Comparison of ENCODE assay signal across 1 cellular context in the genomic region with DNA sequence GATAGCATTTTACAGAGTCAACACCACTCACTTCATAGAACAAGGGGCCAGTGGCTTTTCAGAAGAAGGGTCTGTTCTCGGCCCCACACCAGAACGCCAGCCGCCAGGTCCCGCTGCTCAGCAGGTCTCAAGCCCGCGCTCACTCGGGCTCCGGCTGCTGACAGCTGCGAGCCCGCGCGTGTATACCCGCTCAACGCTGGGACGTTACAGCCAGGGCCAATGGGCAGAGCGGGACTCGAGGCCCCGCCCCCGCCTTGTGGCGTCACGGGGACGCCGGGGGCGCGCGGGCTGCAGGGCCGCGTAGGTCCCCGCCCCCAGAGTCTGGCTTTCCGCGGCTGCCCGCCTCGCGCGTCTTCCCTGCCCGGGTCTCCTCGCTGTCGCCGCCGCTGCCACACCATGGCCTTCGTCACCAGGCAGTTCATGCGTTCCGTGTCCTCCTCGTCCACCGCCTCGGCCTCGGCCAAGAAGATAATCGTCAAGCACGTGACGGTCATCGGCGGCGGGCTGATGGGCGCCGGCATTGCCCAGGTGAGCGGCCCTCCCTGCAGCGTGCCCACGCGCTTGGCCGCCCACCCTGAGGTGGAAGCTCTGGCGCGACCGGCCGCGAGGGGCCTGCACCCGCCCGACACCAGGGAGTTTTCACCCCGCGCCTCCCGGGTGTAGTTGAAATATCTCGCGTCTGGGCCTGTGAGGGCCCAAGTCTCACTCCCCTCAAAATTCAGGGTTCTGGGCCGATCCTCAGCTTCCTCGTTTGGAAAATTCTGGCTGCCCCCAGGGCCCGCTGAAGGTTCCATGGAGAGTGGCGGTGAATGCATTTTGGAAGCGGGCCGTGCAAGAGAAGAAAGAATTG.
A peak's percentile ranks its signal among the peaks of the same experiment; 100 is the strongest.
TF ChIP-seq lines count a peak whose summit lies in the region.

A gene (plus strand): TSS at position 353 of the 850 bp plus-strand sequence. CDS start 44 bp downstream, at position 397.

TF ChIP-seq in K562, 482 proteins besides CTCF, POLR2A, EP300 and RAD21 (continued from another document):
- TF ChIP-seq, protein P1, sequence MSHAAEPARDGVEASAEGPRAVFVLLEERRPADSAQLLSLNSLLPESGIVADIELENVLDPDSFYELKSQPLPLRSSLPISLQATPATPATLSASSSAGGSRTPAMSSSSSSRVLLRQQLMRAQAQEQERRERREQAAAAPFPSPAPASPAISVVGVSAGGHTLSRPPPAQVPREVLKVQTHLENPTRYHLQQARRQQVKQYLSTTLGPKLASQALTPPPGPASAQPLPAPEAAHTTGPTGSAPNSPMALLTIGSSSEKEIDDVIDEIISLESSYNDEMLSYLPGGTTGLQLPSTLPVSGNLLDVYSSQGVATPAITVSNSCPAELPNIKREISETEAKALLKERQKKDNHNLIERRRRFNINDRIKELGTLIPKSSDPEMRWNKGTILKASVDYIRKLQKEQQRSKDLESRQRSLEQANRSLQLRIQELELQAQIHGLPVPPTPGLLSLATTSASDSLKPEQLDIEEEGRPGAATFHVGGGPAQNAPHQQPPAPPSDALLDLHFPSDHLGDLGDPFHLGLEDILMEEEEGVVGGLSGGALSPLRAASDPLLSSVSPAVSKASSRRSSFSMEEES (CRISPR knock-in tag; IDR thresholded peaks at IDR 0.05) = no peak; the same call in 1 of the 2 replicates
- TF ChIP-seq CREB1 (IDR thresholded peaks at IDR 0.05) = peak; percentile 94
- TF ChIP-seq CREB1 (CRISPR knock-in tag; IDR thresholded peaks at IDR 0.05) = peak; percentile 91
- TF ChIP-seq, protein P2, sequence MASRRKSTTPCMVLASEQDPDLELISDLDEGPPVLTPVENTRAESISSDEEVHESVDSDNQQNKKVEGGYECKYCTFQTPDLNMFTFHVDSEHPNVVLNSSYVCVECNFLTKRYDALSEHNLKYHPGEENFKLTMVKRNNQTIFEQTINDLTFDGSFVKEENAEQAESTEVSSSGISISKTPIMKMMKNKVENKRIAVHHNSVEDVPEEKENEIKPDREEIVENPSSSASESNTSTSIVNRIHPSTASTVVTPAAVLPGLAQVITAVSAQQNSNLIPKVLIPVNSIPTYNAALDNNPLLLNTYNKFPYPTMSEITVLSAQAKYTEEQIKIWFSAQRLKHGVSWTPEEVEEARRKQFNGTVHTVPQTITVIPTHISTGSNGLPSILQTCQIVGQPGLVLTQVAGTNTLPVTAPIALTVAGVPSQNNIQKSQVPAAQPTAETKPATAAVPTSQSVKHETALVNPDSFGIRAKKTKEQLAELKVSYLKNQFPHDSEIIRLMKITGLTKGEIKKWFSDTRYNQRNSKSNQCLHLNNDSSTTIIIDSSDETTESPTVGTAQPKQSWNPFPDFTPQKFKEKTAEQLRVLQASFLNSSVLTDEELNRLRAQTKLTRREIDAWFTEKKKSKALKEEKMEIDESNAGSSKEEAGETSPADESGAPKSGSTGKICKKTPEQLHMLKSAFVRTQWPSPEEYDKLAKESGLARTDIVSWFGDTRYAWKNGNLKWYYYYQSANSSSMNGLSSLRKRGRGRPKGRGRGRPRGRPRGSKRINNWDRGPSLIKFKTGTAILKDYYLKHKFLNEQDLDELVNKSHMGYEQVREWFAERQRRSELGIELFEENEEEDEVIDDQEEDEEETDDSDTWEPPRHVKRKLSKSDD (conservative IDR thresholded peaks at IDR 0.05; ENCODE audit: low read length) = no peak
- no peak for TF ChIP-seq ARHGAP35 (IDR thresholded peaks at IDR 0.05; ENCODE audit: partially characterized antibody)
- peak; percentile 72; the same call in 1 of the 2 replicates for TF ChIP-seq ZBTB7A (IDR thresholded peaks at IDR 0.05; ENCODE audit: borderline replicate concordance, control insufficient read depth, low read depth, low read length)
- TF ChIP-seq MCM5 (IDR thresholded peaks at IDR 0.05; ENCODE audit: low read depth) = no peak
- no peak for TF ChIP-seq HDAC2 (IDR thresholded peaks at IDR 0.05)
- TF ChIP-seq, protein P3, sequence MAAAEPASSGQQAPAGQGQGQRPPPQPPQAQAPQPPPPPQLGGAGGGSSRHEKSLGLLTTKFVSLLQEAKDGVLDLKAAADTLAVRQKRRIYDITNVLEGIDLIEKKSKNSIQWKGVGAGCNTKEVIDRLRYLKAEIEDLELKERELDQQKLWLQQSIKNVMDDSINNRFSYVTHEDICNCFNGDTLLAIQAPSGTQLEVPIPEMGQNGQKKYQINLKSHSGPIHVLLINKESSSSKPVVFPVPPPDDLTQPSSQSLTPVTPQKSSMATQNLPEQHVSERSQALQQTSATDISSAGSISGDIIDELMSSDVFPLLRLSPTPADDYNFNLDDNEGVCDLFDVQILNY (CRISPR knock-in tag; IDR thresholded peaks at IDR 0.05) = peak; percentile 81; the same call in 1 of the 2 replicates
- no peak for TF ChIP-seq ZBTB17 (CRISPR knock-in tag; IDR thresholded peaks at IDR 0.05)
- no peak for TF ChIP-seq NCOA4 (IDR thresholded peaks at IDR 0.05; ENCODE audit: partially characterized antibody)
- TF ChIP-seq, protein P4, sequence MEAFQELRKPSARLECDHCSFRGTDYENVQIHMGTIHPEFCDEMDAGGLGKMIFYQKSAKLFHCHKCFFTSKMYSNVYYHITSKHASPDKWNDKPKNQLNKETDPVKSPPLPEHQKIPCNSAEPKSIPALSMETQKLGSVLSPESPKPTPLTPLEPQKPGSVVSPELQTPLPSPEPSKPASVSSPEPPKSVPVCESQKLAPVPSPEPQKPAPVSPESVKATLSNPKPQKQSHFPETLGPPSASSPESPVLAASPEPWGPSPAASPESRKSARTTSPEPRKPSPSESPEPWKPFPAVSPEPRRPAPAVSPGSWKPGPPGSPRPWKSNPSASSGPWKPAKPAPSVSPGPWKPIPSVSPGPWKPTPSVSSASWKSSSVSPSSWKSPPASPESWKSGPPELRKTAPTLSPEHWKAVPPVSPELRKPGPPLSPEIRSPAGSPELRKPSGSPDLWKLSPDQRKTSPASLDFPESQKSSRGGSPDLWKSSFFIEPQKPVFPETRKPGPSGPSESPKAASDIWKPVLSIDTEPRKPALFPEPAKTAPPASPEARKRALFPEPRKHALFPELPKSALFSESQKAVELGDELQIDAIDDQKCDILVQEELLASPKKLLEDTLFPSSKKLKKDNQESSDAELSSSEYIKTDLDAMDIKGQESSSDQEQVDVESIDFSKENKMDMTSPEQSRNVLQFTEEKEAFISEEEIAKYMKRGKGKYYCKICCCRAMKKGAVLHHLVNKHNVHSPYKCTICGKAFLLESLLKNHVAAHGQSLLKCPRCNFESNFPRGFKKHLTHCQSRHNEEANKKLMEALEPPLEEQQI (IDR thresholded peaks at IDR 0.05) = no peak
- no peak for TF ChIP-seq NFXL1 (CRISPR knock-in tag; IDR thresholded peaks at IDR 0.05)
- no peak for TF ChIP-seq SAFB2 (IDR thresholded peaks at IDR 0.05; ENCODE audit: borderline replicate concordance, low read depth, low read length, severe bottlenecking)
- TF ChIP-seq ETV6 (IDR thresholded peaks at IDR 0.05; ENCODE audit: borderline replicate concordance in 1 of 2, low read depth in 2 of 2, low read length in 1 of 2) = no peak
- 0 out of 2 replicates have a peak, but pooled peaks have one; percentile 51 for TF ChIP-seq ETV6 (CRISPR knock-in tag; IDR thresholded peaks at IDR 0.05; ENCODE audit: borderline replicate concordance)
- TF ChIP-seq ZKSCAN1 (IDR thresholded peaks at IDR 0.05; ENCODE audit: low read depth, low read length) = no peak
- TF ChIP-seq RBM34 (IDR thresholded peaks at IDR 0.05; ENCODE audit: borderline replicate concordance, insufficient read depth, low read length) = no peak
- TF ChIP-seq ZNF12 (CRISPR knock-in tag; IDR thresholded peaks at IDR 0.05) = peak; percentile 29; the same call in 1 of the 2 replicates
- TF ChIP-seq ZNF431 (CRISPR knock-in tag; IDR thresholded peaks at IDR 0.05) = peak; percentile 52; the same call in 1 of the 2 replicates
- peak in 1 of 2 experiments; percentile 30; a peak in 1 of 4 replicates for TF ChIP-seq TBL1XR1 (IDR thresholded peaks at IDR 0.05; ENCODE audit: low read length in 2 of 2)
- TF ChIP-seq BRF1 (IDR thresholded peaks at IDR 0.05; ENCODE audit: borderline replicate concordance, extremely low read depth, insufficient read length) = no peak
- TF ChIP-seq HIVEP1 (CRISPR knock-in tag; IDR thresholded peaks at IDR 0.05) = no peak
- TF ChIP-seq, protein P5, sequence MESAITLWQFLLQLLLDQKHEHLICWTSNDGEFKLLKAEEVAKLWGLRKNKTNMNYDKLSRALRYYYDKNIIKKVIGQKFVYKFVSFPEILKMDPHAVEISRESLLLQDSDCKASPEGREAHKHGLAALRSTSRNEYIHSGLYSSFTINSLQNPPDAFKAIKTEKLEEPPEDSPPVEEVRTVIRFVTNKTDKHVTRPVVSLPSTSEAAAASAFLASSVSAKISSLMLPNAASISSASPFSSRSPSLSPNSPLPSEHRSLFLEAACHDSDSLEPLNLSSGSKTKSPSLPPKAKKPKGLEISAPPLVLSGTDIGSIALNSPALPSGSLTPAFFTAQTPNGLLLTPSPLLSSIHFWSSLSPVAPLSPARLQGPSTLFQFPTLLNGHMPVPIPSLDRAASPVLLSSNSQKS (CRISPR knock-in tag; IDR thresholded peaks at IDR 0.05) = no peak
- TF ChIP-seq, protein P6, sequence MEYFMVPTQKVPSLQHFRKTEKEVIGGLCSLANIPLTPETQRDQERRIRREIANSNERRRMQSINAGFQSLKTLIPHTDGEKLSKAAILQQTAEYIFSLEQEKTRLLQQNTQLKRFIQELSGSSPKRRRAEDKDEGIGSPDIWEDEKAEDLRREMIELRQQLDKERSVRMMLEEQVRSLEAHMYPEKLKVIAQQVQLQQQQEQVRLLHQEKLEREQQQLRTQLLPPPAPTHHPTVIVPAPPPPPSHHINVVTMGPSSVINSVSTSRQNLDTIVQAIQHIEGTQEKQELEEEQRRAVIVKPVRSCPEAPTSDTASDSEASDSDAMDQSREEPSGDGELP (CRISPR knock-in tag; IDR thresholded peaks at IDR 0.05; ENCODE audit: borderline replicate concordance) = peak; percentile 95
- no peak for TF ChIP-seq TEAD2 (tag; IDR thresholded peaks at IDR 0.05)
- TF ChIP-seq MEIS2 (IDR thresholded peaks at IDR 0.05; ENCODE audit: partially characterized antibody) = peak; percentile 75
- TF ChIP-seq ZNF124 (CRISPR knock-in tag; IDR thresholded peaks at IDR 0.05) = no peak
- TF ChIP-seq CXXC5 (CRISPR knock-in tag; IDR thresholded peaks at IDR 0.05) = peak; percentile 93
- peak in 1 of 2 experiments; percentile 74; a peak in 2 of 4 replicates for TF ChIP-seq HDAC1 (IDR thresholded peaks at IDR 0.05)
- TF ChIP-seq, protein P7, sequence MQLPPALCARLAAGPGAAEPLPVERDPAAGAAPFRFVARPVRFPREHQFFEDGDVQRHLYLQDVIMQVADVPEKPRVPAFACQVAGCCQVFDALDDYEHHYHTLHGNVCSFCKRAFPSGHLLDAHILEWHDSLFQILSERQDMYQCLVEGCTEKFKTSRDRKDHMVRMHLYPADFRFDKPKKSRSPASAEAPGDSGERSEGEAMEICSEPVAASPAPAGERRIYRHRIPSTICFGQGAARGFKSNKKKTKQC (CRISPR knock-in tag; IDR thresholded peaks at IDR 0.05) = peak; percentile 54
